In the genomic region with DNA sequence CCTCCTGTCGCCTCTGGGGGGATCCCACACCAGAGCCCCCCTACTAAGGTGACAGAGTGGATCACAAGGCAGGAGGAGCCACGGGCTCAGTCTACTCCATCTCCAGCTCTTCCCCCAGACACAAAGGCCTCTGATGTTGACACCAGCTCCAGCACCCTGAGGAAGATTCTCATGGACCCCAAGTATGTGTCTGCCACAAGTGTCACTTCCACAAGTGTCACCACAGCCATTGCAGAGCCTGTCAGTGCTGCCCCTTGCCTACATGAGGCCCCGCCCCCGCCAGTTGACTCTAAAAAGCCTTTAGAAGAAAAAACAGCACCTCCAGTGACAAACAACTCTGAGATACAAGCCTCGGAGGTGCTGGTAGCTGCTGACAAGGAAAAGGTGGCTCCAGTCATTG, we compare ENCODE assay signal across 19 cellular contexts. TPM values are rescaled to one million over a fixed set of nuclear protein-coding genes. Genes with fewer than 3 reads are reported as not detected.
DNase-seq lines count a peak whose midpoint lies in the region; ATAC-seq, FAIRE-seq and TF ChIP-seq lines count a peak whose summit lies in the region.
"Had no signal": no experiment of that assay in that cellular context is flagged by ENCODE, and none has a peak within 500 bp of the region (broad histone marks: within the 10 kb centered on the region; RNA-seq: fewer than 3 reads in every experiment).

No MANE protein-coding gene starts in this region.

- H4K20me1 ChIP-seq in GM12878 (ENCODE audit: control insufficient read depth, insufficient read depth), result no peaks in the 10 kb centered on the region
- H4K20me1 ChIP-seq in neural progenitor cell (ENCODE audit: low read depth), result peaks cover 9% of the 10 kb centered on the region

- H3K9ac ChIP-seq in GM12878 (ENCODE audit: control insufficient read depth, insufficient read depth, low read length), result no peak overlapping the region
- H3K9ac ChIP-seq in neural progenitor cell, result no peak overlapping the region

- H3K4me3 ChIP-seq in GM12878 (no peak overlapping the region), neural progenitor cell (no peak overlapping the region), gastrocnemius medialis (no peak overlapping the region)

- SMC1A ChIA-PET in GM12878 (lab: Charles Lee; ENCODE audit: uncharacterized antibody, unreplicated experiment), result no interaction called here

- peak; percentile 32; the same call in 1 of the 2 replicates for TF ChIP-seq POLR2A in GM12878 (IDR thresholded peaks at IDR 0.05; ENCODE audit: low read depth, low read length)
- TF ChIP-seq POLR2A in gastrocnemius medialis (IDR thresholded peaks at IDR 0.05), result no peak

- no peak for TF ChIP-seq EP300 in GM12878 (IDR thresholded peaks at IDR 0.05; ENCODE audit: borderline replicate concordance in 1 of 2, control insufficient read depth in 1 of 2, low read depth in 2 of 2, low read length in 2 of 2)

- H3K27ac ChIP-seq in GM12878 (ENCODE audit: control insufficient read depth, insufficient read depth) (no peak overlapping the region), neural progenitor cell (no peak overlapping the region), gastrocnemius medialis (no peak overlapping the region)

- intact Hi-C loops in GM12878 (cut with micrococcal nuclease; ENCODE audit: unreplicated experiment), result no loop called here
- intact Hi-C loops in gastrocnemius medialis (cut with DNase I; ENCODE audit: low total_unique reads), result no loop called here

- peaks cover 99% of the 10 kb centered on the region for H3K36me3 Mint-ChIP-seq in activated T-cell treated with anti-CD3 and anti-CD28 coated beads, Interleukin-2, amount 50 U/mL, for 24 hours (ENCODE audit: low read depth)
- peaks cover 72% of the 10 kb centered on the region for H3K36me3 Mint-ChIP-seq in neural progenitor cell

- H3K9me3 ChIP-seq in GM12878 (replicated peaks; ENCODE audit: control insufficient read depth, insufficient read depth, low read length), result no peaks in the 10 kb centered on the region
- H3K9me3 ChIP-seq in neural progenitor cell (ENCODE audit: low read depth), result no peaks in the 10 kb centered on the region
- no peaks in the 10 kb centered on the region for H3K9me3 ChIP-seq in gastrocnemius medialis

- peaks cover 13% of the 10 kb centered on the region for H3K4me1 Mint-ChIP-seq in activated T-cell treated with anti-CD3 and anti-CD28 coated beads, Interleukin-2, amount 50 U/mL, for 24 hours (ENCODE audit: low read depth)
- peaks cover 4% of the 10 kb centered on the region for H3K4me1 Mint-ChIP-seq in neural progenitor cell

- H3K27me3 ChIP-seq in GM12878 (replicated peaks in 1 of 2; ENCODE audit: control insufficient read depth in 2 of 2, insufficient read depth in 2 of 2, low read length in 1 of 2), result no peaks in the 10 kb centered on the region
- H3K27me3 ChIP-seq in neural progenitor cell, result no peaks in the 10 kb centered on the region
- no peaks in the 10 kb centered on the region for H3K27me3 ChIP-seq in gastrocnemius medialis

- H3K4me3 Mint-ChIP-seq in activated T-cell treated with anti-CD3 and anti-CD28 coated beads, Interleukin-2, amount 50 U/mL, for 24 hours, result no peak overlapping the region
- no peak overlapping the region for H3K4me3 Mint-ChIP-seq in neural progenitor cell
- H3K4me3 Mint-ChIP-seq: CD4-positive, alpha-beta T cell had no signal

- in situ Hi-C loops in GM13977 (cut with MboI; ENCODE audit: low pct_unique_long_range_greater_than_20kb, low sequenced_read_pairs, unreplicated experiment) (no loop called here), GM12878 (cut with MboI) (no loop called here), gastrocnemius medialis (cut with MboI; ENCODE audit: low sequenced_read_pairs in 4 of 4) (no loop called here)

- POLR2A ChIA-PET in GM12878 (lab: Charles Lee), result interaction anchor here (0.5 kb wide), 1 partner anchor 121 kb away, joined by 3 read pairs; no protein-coding TSS in a partner anchor

- no peaks in the 10 kb centered on the region for H3K9me3 Mint-ChIP-seq in activated T-cell treated with anti-CD3 and anti-CD28 coated beads, Interleukin-2, amount 50 U/mL, for 24 hours
- no peaks in the 10 kb centered on the region for H3K9me3 Mint-ChIP-seq in neural progenitor cell
- H3K9me3 Mint-ChIP-seq: CD4-positive, alpha-beta T cell had no signal

- ATAC-seq in GM12878 (no peak), gastrocnemius medialis (no peak)

- no peak for TF ChIP-seq RAD21 in GM12878 (IDR thresholded peaks at IDR 0.05; ENCODE audit: insufficient read depth, low read depth, low read length)

- CTCF ChIA-PET in GM12878 (lab: Yijun Ruan, JAX), result no interaction called here

- H3K27me3 Mint-ChIP-seq in activated T-cell treated with anti-CD3 and anti-CD28 coated beads, Interleukin-2, amount 50 U/mL, for 24 hours, result no peaks in the 10 kb centered on the region
- peaks cover 13% of the 10 kb centered on the region for H3K27me3 Mint-ChIP-seq in neural progenitor cell (ENCODE audit: insufficient read depth, low read depth)
- H3K27me3 Mint-ChIP-seq: CD4-positive, alpha-beta T cell had no signal

- H3K79me2 ChIP-seq in GM12878 (ENCODE audit: control insufficient read depth, insufficient read depth, low read length) (no peaks in the 10 kb centered on the region), neural progenitor cell (ENCODE audit: low read depth) (no peaks in the 10 kb centered on the region)

- FAIRE-seq in GM12878 (lab: Jason Lieb, UNC), result no peak
- FAIRE-seq: A204.1, RCC 7860 had no signal

- peaks cover 19 to 64% of the 10 kb centered on the region in 2 experiments for H3K36me3 ChIP-seq in GM12878 (ENCODE audit: control insufficient read depth in 2 of 2, insufficient read depth in 2 of 2, low read length in 1 of 2)
- peaks cover 6% of the 10 kb centered on the region for H3K36me3 ChIP-seq in neural progenitor cell
- H3K36me3 ChIP-seq in gastrocnemius medialis, result peaks cover 0 to 100% of the 10 kb centered on the region in 2 donors

- H3K4me2 ChIP-seq in GM12878 (ENCODE audit: control insufficient read depth, insufficient read depth), result no peak overlapping the region
- H3K4me2 ChIP-seq in neural progenitor cell, result no peak overlapping the region

- 90% methylated on average over 5 of the region's 5 CpGs for WGBS in GM12878 (ENCODE audit: insufficient coverage, insufficient replicate concordance, low lambda C conversion rate, missing lambda C conversion rate)

- no peak for DNase-seq in activated T-cell treated with anti-CD3 and anti-CD28 coated beads, Interleukin-2, amount 50 U/mL, for 24 hours
- no peak for DNase-seq in activated T-cell treated with anti-CD3 and anti-CD28 coated beads, Interleukin-2, amount 50 U/mL, for 1 hour
- DNase-seq in GM13977 (ENCODE audit: low spot score), result peak; percentile 5
- no peak for DNase-seq in GM12878 (ENCODE audit: low read depth, low spot score)
- no peak for DNase-seq in neural progenitor cell (ENCODE audit: low spot score)
- DNase-seq in NAMALWA (ENCODE audit: low spot score), result no peak
- no peak for DNase-seq in glomerular visceral epithelial cell (ENCODE audit: extremely low spot score)
- DNase-seq in gastrocnemius medialis, result no peak
- DNase-seq: CD4-positive, alpha-beta T cell; DMS153; GDM1; GOT3; NCI-H1105 treated with DMSO at 0.1 percent for 48 hours; NCI-H1694 treated with DMSO at 0.1 percent for 48 hours; NCI-H510A; NCI-H748 treated with DMSO at 0.1 percent for 48 hours; Right ventricle myocardium superior had no signal

- BruUV-seq in GM12878 (replicated peaks; lab: Mats Ljungman, UMichigan), result no TSS peak

- RAD21 ChIA-PET in GM12878 (lab: Charles Lee; ENCODE audit: unreplicated experiment), result interaction anchor here (0.5 kb wide), 1 partner anchor 118 kb away, joined by 3 read pairs; no protein-coding TSS in a partner anchor

- no peaks in the 10 kb centered on the region for H3K4me1 ChIP-seq in GM12878 (ENCODE audit: control insufficient read depth, insufficient read depth, low read length)
- no peaks in the 10 kb centered on the region for H3K4me1 ChIP-seq in neural progenitor cell
- H3K4me1 ChIP-seq in gastrocnemius medialis, result no peaks in the 10 kb centered on the region

- H2AFZ ChIP-seq in GM12878 (ENCODE audit: control insufficient read depth, low read depth, low read length), result no peak overlapping the region
- no peak overlapping the region for H2AFZ ChIP-seq in neural progenitor cell (replicated peaks)

- TF ChIP-seq CTCF in GM13977 (IDR thresholded peaks at IDR 0.05; ENCODE audit: extremely low read depth, insufficient read depth, missing control alignments), result no peak
- TF ChIP-seq CTCF in GM12878 (IDR thresholded peaks at IDR 0.05 in 2 of 3, conservative IDR thresholded peaks at IDR 0.05 in 1 of 3; ENCODE audit: control insufficient read depth in 2 of 3, extremely low read depth in 1 of 3, insufficient read depth in 1 of 3, low read depth in 3 of 3, low read length in 3 of 3), result no peak
- TF ChIP-seq CTCF in neural progenitor cell (IDR thresholded peaks at IDR 0.05), result no peak
- no peak for TF ChIP-seq CTCF in gastrocnemius medialis (IDR thresholded peaks at IDR 0.05 in 4 of 5, conservative IDR thresholded peaks at IDR 0.05 in 1 of 5)

- peaks cover 4% of the 10 kb centered on the region for H3F3A ChIP-seq in neural progenitor cell (ENCODE audit: low read depth)

- peak overlapping the region; percentile 78 for H3K27ac Mint-ChIP-seq in activated T-cell treated with anti-CD3 and anti-CD28 coated beads, Interleukin-2, amount 50 U/mL, for 24 hours
- H3K27ac Mint-ChIP-seq in neural progenitor cell, result peak overlapping the region; percentile 74
- H3K27ac Mint-ChIP-seq: CD4-positive, alpha-beta T cell had no signal

RNA-seq across cellular contexts. Expression of a gene that starts 42.2 kb away (rescaled TPM):
- 91.0 and 100 TPM in 2 replicates for total RNA-seq in GM12878 (2013; cell fraction: nucleolus; rRNA removed)
- total RNA-seq in GM12878 (2014; rRNA removed) (45.2 and 49.8 TPM in 2 replicates), GM12878 (2014; rRNA removed; fragmentation: Illumina TruSeq; extraction: Trizol) (19.5 and 22.2 TPM in 2 replicates), GM12878 (2021) (51.0 and 59.4 TPM in 2 replicates), neural progenitor cell (ENCODE audit: low replicate concordance) (19.5 and 34.0 TPM in 2 replicates), gastrocnemius medialis (10 to 100 TPM; 25.9 to 44.1 (median 31.5) TPM)
- polyA plus RNA-seq in GM12878 (2011; ENCODE audit: low read depth), result 20.6 TPM
- polyA plus RNA-seq in GM12878 (2011; rRNA removed) (19.4 and 40.4 TPM in 2 replicates), GM12878 (2014; fragmentation: Illumina TruSeq; extraction: Trizol) (3.9 and 11.1 TPM in 2 replicates), GM12878 (2014; fragmentation: Nextera tagmentation; extraction: Ambion mirVana) (1 to 10 TPM in 1 of 2 experiments, under 1 TPM in 1; 0.87 to 4.3 TPM), GM12878 (2014; rRNA removed) (43.7 and 59.6 TPM in 2 replicates), GM12878 (2016; fragmentation: Nextera tagmentation; extraction: Ambion mirVana) (10 to 100 TPM; 36.9 to 44.1 TPM)
- polyA plus RNA-seq in GM12878 (2011; cell fraction: cytosol; rRNA removed), result 56.9 and 90.5 TPM in 2 replicates
- 320 and 372 TPM in 2 replicates for polyA plus RNA-seq in GM12878 (2011; cell fraction: nucleus; rRNA removed)
- 33.1 and 40.1 TPM in 2 replicates for polyA plus RNA-seq in GM12878 (2012)
- polyA minus RNA-seq in GM12878 (2011; rRNA and poly(A)+ RNA removed), result 44.9 and 67.3 TPM in 2 replicates
- polyA minus RNA-seq in GM12878 (2011; cell fraction: cytosol; rRNA and poly(A)+ RNA removed), result 24.6 and 29.4 TPM in 2 replicates
- 41.5 and 74.8 TPM in 2 replicates for polyA minus RNA-seq in GM12878 (2011; cell fraction: nucleus; rRNA and poly(A)+ RNA removed)
